Comparison of ENCODE assay signal across 8 cellular contexts in genomic region chr1:32742132-32742947, GRCh38. TPM values are rescaled to one million over a fixed set of nuclear protein-coding genes. Genes with fewer than 3 reads are reported as not detected.
DNase-seq lines count a peak whose midpoint lies in the region; ATAC-seq and TF ChIP-seq lines count a peak whose summit lies in the region.

No MANE protein-coding gene starts in this region.

- H3K36me3 Mint-ChIP-seq in activated CD4-positive, alpha-beta memory T cell treated with anti-CD3 and anti-CD28 coated beads for 36 hours = no peaks in the 10 kb centered on the region

- intact Hi-C loops in activated CD4-positive, alpha-beta memory T cell treated with anti-CD3 and anti-CD28 coated beads for 36 hours (cut with micrococcal nuclease) = no loop called here
- intact Hi-C loops in right cardiac atrium (cut with DNase I) (no loop called here), gastrocnemius medialis (cut with DNase I; ENCODE audit: low total_unique reads) (no loop called here)

- no peaks in the 10 kb centered on the region for H3K36me3 ChIP-seq in gastrocnemius medialis

- CTCF ChIA-PET in activated CD4-positive, alpha-beta memory T cell treated with anti-CD3 and anti-CD28 coated beads for 36 hours (lab: Charles Lee) = interaction anchor here (0.5 to 1.2 kb wide), 2 partner anchors 30 to 432 kb away, joined by 3 read pairs; no protein-coding TSS in a partner anchor

- H3K4me3 ChIP-seq in right cardiac atrium (ENCODE audit: low read length) = peak overlapping the region; percentile 90
- peak overlapping the region; percentile 59 to 94 (median 64) for H3K4me3 ChIP-seq in gastrocnemius medialis

- H3K9me3 Mint-ChIP-seq in activated CD4-positive, alpha-beta memory T cell treated with anti-CD3 and anti-CD28 coated beads for 36 hours = no peaks in the 10 kb centered on the region

- DNase-seq in HK-2 (ENCODE audit: unreplicated experiment) = peak; percentile 52
- DNase-seq in activated CD4-positive, alpha-beta memory T cell treated with anti-CD3 and anti-CD28 coated beads for 36 hours = no peak
- peak; percentile 31 to 59 (median 57) for DNase-seq in right cardiac atrium
- peak in 1 of 2 donors; percentile 19 for DNase-seq in gastrocnemius medialis
- no peak for DNase-seq in NCI-H345 (lab: John Stamatoyannopoulos, UW)
- DNase-seq in cerebellar cortex (ENCODE audit: low spot score) = no peak
- no peak for DNase-seq in mucosa of gallbladder (ENCODE audit: low spot score)

- in situ Hi-C loops in gastrocnemius medialis (cut with MboI; ENCODE audit: low sequenced_read_pairs in 4 of 4) = no loop called here

- H3K4me1 ChIP-seq in right cardiac atrium (ENCODE audit: control insufficient read depth, insufficient read depth, low read length) (peaks cover 3% of the 10 kb centered on the region), gastrocnemius medialis (peaks cover 6 to 16% of the 10 kb centered on the region in 2 donors)

- TF ChIP-seq POLR2A in gastrocnemius medialis (IDR thresholded peaks at IDR 0.05) = no peak

- H3K9me3 ChIP-seq in right cardiac atrium (ENCODE audit: control insufficient read depth, low read length) (no peaks in the 10 kb centered on the region), gastrocnemius medialis (no peaks in the 10 kb centered on the region)

- no peaks in the 10 kb centered on the region for H3K4me1 Mint-ChIP-seq in activated CD4-positive, alpha-beta memory T cell treated with anti-CD3 and anti-CD28 coated beads for 36 hours (ENCODE audit: low read depth)

- no peak for TF ChIP-seq CTCF in gastrocnemius medialis (IDR thresholded peaks at IDR 0.05 in 4 of 5, conservative IDR thresholded peaks at IDR 0.05 in 1 of 5)

- H3K27me3 ChIP-seq in right cardiac atrium (ENCODE audit: control insufficient read depth, insufficient read depth) (no peaks in the 10 kb centered on the region), gastrocnemius medialis (no peaks in the 10 kb centered on the region)

- H3K27ac Mint-ChIP-seq in activated CD4-positive, alpha-beta memory T cell treated with anti-CD3 and anti-CD28 coated beads for 36 hours = no peak overlapping the region

- ATAC-seq in right cardiac atrium = peak; percentile 29 to 44
- ATAC-seq in gastrocnemius medialis = peak; percentile 24 to 30
- ATAC-seq in GM21423 (IDR thresholded peaks at IDR 0.05; ENCODE audit: unreplicated experiment) = no peak

- peaks cover 14% of the 10 kb centered on the region for H3K27me3 Mint-ChIP-seq in activated CD4-positive, alpha-beta memory T cell treated with anti-CD3 and anti-CD28 coated beads for 36 hours

- peak overlapping the region; percentile 49 for H3K4me3 Mint-ChIP-seq in activated CD4-positive, alpha-beta memory T cell treated with anti-CD3 and anti-CD28 coated beads for 36 hours

- no peak overlapping the region for H3K27ac ChIP-seq in right cardiac atrium (ENCODE audit: low read length)
- H3K27ac ChIP-seq in gastrocnemius medialis = peak overlapping the region; percentile 66 to 82 (median 77)

- WGBS in right cardiac atrium = 28% methylated on average over 32 of the region's 32 CpGs

- POLR2A ChIA-PET in activated CD4-positive, alpha-beta memory T cell treated with anti-CD3 and anti-CD28 coated beads for 36 hours (lab: Charles Lee) = no interaction called here

RNA-seq across cellular contexts. Expression of gene SYNC, which starts 39.8 kb away (rescaled TPM):
- total RNA-seq in activated CD4-positive, alpha-beta memory T cell treated with anti-CD3 and anti-CD28 coated beads for 36 hours = not detected
- 10 to 100 TPM; 18.4 to 33.6 (median 24.5) TPM for total RNA-seq in right cardiac atrium
- 14.1 TPM for polyA plus RNA-seq in right cardiac atrium
- total RNA-seq in gastrocnemius medialis = 100 to 1,000 TPM in 3 of 4 donors, 10 to 100 TPM in 1; 68.3 to 252 (median 158) TPM
- total RNA-seq in mucosa of gallbladder = 17.4 TPM

Comparison
In these comparisons a context has a peak if more than half of its experiments do, and no peak if none do; other contexts are left out.
1. DNase-seq: peak in HK-2 (single experiment) and right cardiac atrium (3 of 3); none in activated CD4-positive, alpha-beta memory T cell treated with anti-CD3 and anti-CD28 coated beads for 36 hours (single experiment), NCI-H345 (single experiment), cerebellar cortex (single experiment) and mucosa of gallbladder (single experiment).
2. RNA of gene SYNC, which starts 39.8 kb away (total RNA-seq): 68.3 to 252 TPM in gastrocnemius medialis, 18.4 to 33.6 TPM in right cardiac atrium and 17.4 TPM in mucosa of gallbladder (single experiment); not detected in activated CD4-positive, alpha-beta memory T cell treated with anti-CD3 and anti-CD28 coated beads for 36 hours; every median in the first group is over 10 times any median in the second.